Comparison of ENCODE assay signal across 16 cellular contexts in genomic region chr10:83372646-83373045, GRCh38.
"Had no signal": no experiment of that assay in that cellular context is flagged by ENCODE, and none has a peak within 500 bp of the region (broad histone marks: within the 10 kb centered on the region; RNA-seq: fewer than 3 reads in every experiment).

No MANE protein-coding gene starts in this region.

- H3K9me3 ChIP-seq: left lung, tibial artery had no signal

- H3K27me3 ChIP-seq: dorsolateral prefrontal cortex, hepatocyte, left lung, tibial artery had no signal

- DNase-seq: activated CD4-positive, alpha-beta T cell treated with anti-CD3 and anti-CD28 coated beads, Interleukin-2, amount 50 U/mL, for 48 hours; activated CD8-positive, alpha-beta memory T cell treated with anti-CD3 and anti-CD28 coated beads, Interleukin-2, amount 10 ng/mL, durations not matched to agents 7 days and 5 days; activated effector memory CD4-positive, alpha-beta T cell treated with anti-CD3 and anti-CD28 coated beads, Interleukin-2, amount 50 U/mL, for 16 hours; activated T-cell treated with anti-CD3 and anti-CD28 coated beads, Interleukin-2, amount 50 U/mL, for 4 hours; dorsolateral prefrontal cortex; erythroblast; kidney; left lung; naive thymus-derived CD8-positive, alpha-beta T cell; retina; tibial artery; WERI-Rb-1 had no signal

- FAIRE-seq: kidney had no signal

- H3K27ac ChIP-seq: dorsolateral prefrontal cortex, hepatocyte, left lung, parathyroid adenoma, tibial artery, WERI-Rb-1 had no signal

- ATAC-seq: activated CD8-positive, alpha-beta memory T cell treated with anti-CD3 and anti-CD28 coated beads, Interleukin-2, amount 10 ng/mL, durations not matched to agents 7 days and 5 days; activated naive CD4-positive, alpha-beta T cell treated with anti-CD3 and anti-CD28 coated beads, Interleukin-2, amount 50 U/mL, for 72 hours; activated T-cell treated with anti-CD3 and anti-CD28 coated beads, Interleukin-2, amount 50 U/mL, for 4 hours; left lung; naive thymus-derived CD8-positive, alpha-beta T cell; stimulated activated effector memory CD8-positive, alpha-beta T cell treated with anti-CD3 and anti-CD28 coated beads, Interleukin-12 subunit alpha, Interleukin-12 subunit beta, amount 100 ng/mL, for 72 hours had no signal

- H3K4me1 ChIP-seq: left lung, parathyroid adenoma, tibial artery had no signal

- H3K36me3 ChIP-seq: left lung, tibial artery, WERI-Rb-1 had no signal

- H3K4me3 ChIP-seq: dorsolateral prefrontal cortex, hepatocyte, left lung, tibial artery had no signal
